In genomic region chr1:145964328-145965118, GRCh38 we compare ENCODE assay signal across 1 cellular context.
TF ChIP-seq lines count a peak whose summit lies in the region.

Gene ANKRD34A, minus strand, starts transcription at chr1:145964575. Its CDS starts 2,816 bp downstream, at chr1:145961759.
Gene POLR3GL, plus strand, starts transcription at chr1:145964690. Its CDS starts 10,176 bp downstream, at chr1:145974866.

TF ChIP-seq in K562, 482 proteins besides CTCF, POLR2A, EP300 and RAD21 (continued from another document and continues in another):
- TF ChIP-seq CLOCK (CRISPR knock-in tag; IDR thresholded peaks at IDR 0.05; ENCODE audit: borderline replicate concordance) (no peak), NFE2 (IDR thresholded peaks at IDR 0.05; ENCODE audit: low read depth) (no peak), RFX7 (CRISPR knock-in tag; IDR thresholded peaks at IDR 0.05) (no peak), DDX20 (tag; IDR thresholded peaks at IDR 0.05; ENCODE audit: low read depth) (no peak), NEUROD1 (IDR thresholded peaks at IDR 0.05; ENCODE audit: borderline replicate concordance, low read depth, low read length, partially characterized antibody) (peak; percentile 20), E4F1 (CRISPR knock-in tag; IDR thresholded peaks at IDR 0.05; ENCODE audit: borderline replicate concordance) (no peak), ZNF224 (CRISPR knock-in tag; IDR thresholded peaks at IDR 0.05) (no peak), ZNF280B (CRISPR knock-in tag; IDR thresholded peaks at IDR 0.05) (no peak), PHTF2 (CRISPR knock-in tag; IDR thresholded peaks at IDR 0.05) (no peak), CGGBP1 (CRISPR knock-in tag; IDR thresholded peaks at IDR 0.05) (no peak), ATF6 (CRISPR knock-in tag; IDR thresholded peaks at IDR 0.05) (no peak), TCF3 (CRISPR knock-in tag; IDR thresholded peaks at IDR 0.05) (peak; percentile 7; the same call in 1 of the 2 replicates), ZNF551 (CRISPR knock-in tag; IDR thresholded peaks at IDR 0.05) (no peak), CREB1 (IDR thresholded peaks at IDR 0.05) (no peak), CREB1 (CRISPR knock-in tag; IDR thresholded peaks at IDR 0.05) (0 out of 2 replicates have a peak, but pooled peaks have one; percentile 4), ETV6 (IDR thresholded peaks at IDR 0.05; ENCODE audit: borderline replicate concordance in 1 of 2, low read depth in 2 of 2, low read length in 1 of 2) (peak in 1 of 2 experiments; percentile 31; a peak in 1 of 4 replicates), ETV6 (CRISPR knock-in tag; IDR thresholded peaks at IDR 0.05; ENCODE audit: borderline replicate concordance) (no peak), ZNF41 (CRISPR knock-in tag; conservative IDR thresholded peaks at IDR 0.05) (no peak), NFRKB (IDR thresholded peaks at IDR 0.05; ENCODE audit: low read depth) (peak; percentile 40; the same call in 1 of the 2 replicates), ETS2 (tag; IDR thresholded peaks at IDR 0.05; ENCODE audit: borderline replicate concordance, poor library complexity, severe bottlenecking) (no peak), CHAMP1 (IDR thresholded peaks at IDR 0.05) (no peak), HDGF (IDR thresholded peaks at IDR 0.05) (no peak), RBM25 (IDR thresholded peaks at IDR 0.05; ENCODE audit: low read depth, low read length, severe bottlenecking) (peak; percentile 39), ZBTB12 (CRISPR knock-in tag; IDR thresholded peaks at IDR 0.05) (no peak), NONO (IDR thresholded peaks at IDR 0.05; ENCODE audit: low read depth in 2 of 2, low read length in 1 of 2) (0 out of 4 replicates have a peak, but pooled peaks of 1 of the 2 experiments have one; percentile 9), GABPB1 (CRISPR knock-in tag; IDR thresholded peaks at IDR 0.05) (peak; percentile 67), SNIP1 (IDR thresholded peaks at IDR 0.05; ENCODE audit: low read depth) (no peak), ZC3H11A (IDR thresholded peaks at IDR 0.05; ENCODE audit: low read depth, low read length) (no peak), ZKSCAN8 (CRISPR knock-in tag; IDR thresholded peaks at IDR 0.05) (no peak), POLR2H (tag; IDR thresholded peaks at IDR 0.05; ENCODE audit: low read depth) (peak; percentile 82), TAF15 (IDR thresholded peaks at IDR 0.05; ENCODE audit: low read depth, low read length) (no peak), HMG20A (CRISPR knock-in tag; conservative IDR thresholded peaks at IDR 0.05) (no peak), ZBTB5 (IDR thresholded peaks at IDR 0.05) (no peak), ZBTB8A (IDR thresholded peaks at IDR 0.05; ENCODE audit: partially characterized antibody) (no peak), ZNF449 (CRISPR knock-in tag; IDR thresholded peaks at IDR 0.05) (peak; percentile 80; the same call in 1 of the 2 replicates), NR2C1 (IDR thresholded peaks at IDR 0.05) (no peak), NR2C1 (tag; IDR thresholded peaks at IDR 0.05) (peak; percentile 61), KDM1A (IDR thresholded peaks at IDR 0.05) (no peak), SRSF3 (IDR thresholded peaks at IDR 0.05; ENCODE audit: insufficient read depth, low read length) (no peak), PTTG1 (tag; IDR thresholded peaks at IDR 0.05; ENCODE audit: low read depth) (no peak), HMG20B (CRISPR knock-in tag; IDR thresholded peaks at IDR 0.05) (no peak), ESRRB (CRISPR knock-in tag; IDR thresholded peaks at IDR 0.05; ENCODE audit: borderline replicate concordance) (no peak), ZNF696 (CRISPR knock-in tag; conservative IDR thresholded peaks at IDR 0.05) (no peak), SMARCB1 (IDR thresholded peaks at IDR 0.05; ENCODE audit: insufficient read length, low read depth) (peak; percentile 34), LARP7 (IDR thresholded peaks at IDR 0.05) (no peak), HNRNPL (IDR thresholded peaks at IDR 0.05; ENCODE audit: low read depth, low read length) (no peak), RCOR1 (IDR thresholded peaks at IDR 0.05; ENCODE audit: borderline replicate concordance in 1 of 2, low read depth in 2 of 2, low read length in 2 of 2) (peak in 1 of 2 experiments; percentile 55; a peak in 2 of 4 replicates), OTX1 (CRISPR knock-in tag; IDR thresholded peaks at IDR 0.05) (0 out of 2 replicates have a peak, but pooled peaks have one; percentile 38), TEAD1 (CRISPR knock-in tag; IDR thresholded peaks at IDR 0.05) (no peak), HDAC2 (IDR thresholded peaks at IDR 0.05) (no peak; the same call in 1 of the 2 replicates), ARID1B (IDR thresholded peaks at IDR 0.05) (no peak), NR1H2 (CRISPR knock-in tag; IDR thresholded peaks at IDR 0.05) (no peak), HNRNPK (IDR thresholded peaks at IDR 0.05; ENCODE audit: low read depth, low read length, poor library complexity, severe bottlenecking) (no peak), PCBP2 (IDR thresholded peaks at IDR 0.05; ENCODE audit: low read depth, low read length, poor library complexity, severe bottlenecking) (no peak)
